33 cellular contexts compared by ENCODE assay signal in the genomic region with DNA sequence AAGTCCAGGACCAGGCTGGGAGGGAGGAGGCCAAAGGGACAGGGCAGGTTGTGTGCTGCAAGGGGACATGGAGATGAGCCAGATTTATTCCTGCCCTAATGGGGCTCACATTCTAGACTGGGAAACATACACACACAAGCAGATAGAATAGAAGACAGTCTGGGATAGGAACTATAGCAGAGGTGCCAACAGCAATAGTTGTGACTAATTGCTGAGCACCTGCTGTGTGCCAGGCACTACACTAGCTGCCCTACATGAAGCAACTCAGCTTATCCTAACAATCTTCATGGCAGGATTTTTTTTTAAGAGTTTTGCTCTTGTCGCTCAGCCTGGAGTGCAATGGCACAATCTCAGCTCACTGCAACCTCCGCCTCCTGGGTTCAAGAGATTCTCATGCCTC. TPM values are rescaled to one million over a fixed set of nuclear protein-coding genes. Genes with fewer than 3 reads are reported as not detected.
"Had no signal": no experiment of that assay in that cellular context is flagged by ENCODE, and none has a peak within 500 bp of the region (broad histone marks: within the 10 kb centered on the region; RNA-seq: fewer than 3 reads in every experiment).

No MANE protein-coding gene starts in this region.

- H3K4me1 ChIP-seq: adrenal gland, body of pancreas had no signal

- H3K9me3 ChIP-seq: adrenal gland, body of pancreas, esophagus muscularis mucosa, gastroesophageal sphincter had no signal

- H3K27me3 ChIP-seq: adrenal gland, body of pancreas, esophagus muscularis mucosa, gastroesophageal sphincter had no signal

- DNase-seq: activated CD4-positive, alpha-beta memory T cell treated with anti-CD3 and anti-CD28 coated beads for 36 hours; activated CD4-positive, alpha-beta T cell treated with anti-CD3 and anti-CD28 coated beads for 36 hours; activated CD4-positive, alpha-beta T cell treated with anti-CD3 and anti-CD28 coated beads, Interleukin-2, amount 10 ng/mL, durations not matched to agents 24 days and 14 days; activated CD4-positive, CD25-positive, alpha-beta regulatory T cell; activated CD8-positive, alpha-beta memory T cell treated with anti-CD3 and anti-CD28 coated beads, Interleukin-2, amount 10 ng/mL, durations not matched to agents 7 days and 5 days; activated CD8-positive, alpha-beta memory T cell treated with anti-CD3 and anti-CD28 coated beads, Interleukin-2, amount 50 U/mL, for 4 hours; activated CD8-positive, alpha-beta T cell treated with anti-CD3 and anti-CD28 coated beads, Interleukin-2, amount 10 ng/mL, durations not matched to agents 7 days and 5 days; activated naive CD4-positive, alpha-beta T cell treated with anti-CD3 and anti-CD28 coated beads for 36 hours; activated naive CD8-positive, alpha-beta T cell treated with anti-CD3 and anti-CD28 coated beads for 36 hours; activated naive CD8-positive, alpha-beta T cell treated with anti-CD3 and anti-CD28 coated beads, Interleukin-2, amount 50 U/mL, for 24 hours; activated T-cell treated with anti-CD3 and anti-CD28 coated beads, Interleukin-2, amount 50 U/mL, for 1 hour; activated T-cell treated with anti-CD3 and anti-CD28 coated beads, Interleukin-2, amount 50 U/mL, for 48 hours; adrenal gland; amygdala; aorta; body of pancreas; caudate nucleus; cortex of kidney; dermis blood vessel endothelial cell; effector CD4-positive, alpha-beta T cell; effector memory CD8-positive, alpha-beta T cell; erythroblast; foreskin melanocyte; T-helper 1 cell; T-helper 17 cell; T1000 had no signal

- H3K36me3 ChIP-seq: adrenal gland, esophagus muscularis mucosa, gastroesophageal sphincter had no signal

- H3K27ac ChIP-seq: adrenal gland, body of pancreas, esophagus muscularis mucosa, gastroesophageal sphincter had no signal

- H3K4me3 ChIP-seq: adrenal gland, body of pancreas, esophagus muscularis mucosa, gastroesophageal sphincter had no signal

RNA-seq across cellular contexts. Expression of a gene that starts 11.4 kb away (rescaled TPM):
- total RNA-seq: activated CD4-positive, alpha-beta memory T cell treated with anti-CD3 and anti-CD28 coated beads for 36 hours; activated CD4-positive, alpha-beta T cell treated with anti-CD3 and anti-CD28 coated beads for 36 hours; activated CD4-positive, alpha-beta T cell treated with anti-CD3 and anti-CD28 coated beads, Interleukin-2, amount 10 ng/mL, durations not matched to agents 24 days and 14 days; activated CD8-positive, alpha-beta memory T cell treated with anti-CD3 and anti-CD28 coated beads for 36 hours; activated CD8-positive, alpha-beta memory T cell treated with anti-CD3 and anti-CD28 coated beads, Interleukin-2, amount 10 ng/mL, durations not matched to agents 7 days and 5 days; activated CD8-positive, alpha-beta T cell treated with anti-CD3 and anti-CD28 coated beads, Interleukin-2, amount 10 ng/mL, durations not matched to agents 7 days and 5 days; activated naive CD4-positive, alpha-beta T cell treated with anti-CD3 and anti-CD28 coated beads for 36 hours; activated naive CD8-positive, alpha-beta T cell treated with anti-CD3 and anti-CD28 coated beads for 36 hours; activated T-helper 1 cell treated with anti-CD3 and anti-CD28 coated beads, Interleukin-12 subunit alpha, Interleukin-12 subunit beta, Interleukin-2, Interleukin-4 antibody, amounts not matched to agents 30 ng/mL and 10 ng/mL and 1 ng/mL, durations not matched to agents 14 hours and 24 hours and 36 hours; activated T-helper 2 cell treated with anti-CD3 and anti-CD28 coated beads, Interferon-gamma antibody, Interleukin-2, Interleukin-4, amounts not matched to agents 10 μg/mL and 5 μg/mL and 100 μg/mL, durations not matched to agents 14 hours and 24 hours and 36 hours; aorta; body of pancreas; chondrocyte; dermis blood vessel endothelial cell; esophagus muscularis mucosa; glomerular endothelial cell; T-helper 17 cell had no signal
